In genomic region chr6:34274129-34274528, GRCh38 we compare ENCODE assay signal across 25 cellular contexts. TPM values are rescaled to one million over a fixed set of nuclear protein-coding genes. Genes with fewer than 3 reads are reported as not detected.
A peak's percentile ranks its signal among the peaks of the same experiment; 100 is the strongest.
DNase-seq lines count a peak whose midpoint lies in the region; ATAC-seq, FAIRE-seq and TF ChIP-seq lines count a peak whose summit lies in the region.
"Had no signal": no experiment of that assay in that cellular context is flagged by ENCODE, and none has a peak within 500 bp of the region (broad histone marks: within the 10 kb centered on the region; RNA-seq: fewer than 3 reads in every experiment).

No MANE protein-coding gene starts in this region.

- H3K79me2 ChIP-seq in Loucy (ENCODE audit: insufficient read depth, low read length): no peaks in the 10 kb centered on the region

- intact Hi-C loops in heart left ventricle (cut with DNase I): loop anchor here in 2 of 10 donors (10.0 kb wide), 2 partner anchors 61 to 111 kb away; no protein-coding TSS in a partner anchor
- intact Hi-C loops in Right ventricle myocardium superior (cut with DNase I): no loop called here

- peaks cover 0 to 8% (median 0%) of the 10 kb centered on the region in 9 donors for H3K36me3 ChIP-seq in heart left ventricle
- H3K36me3 ChIP-seq in Loucy (ENCODE audit: insufficient read depth, low read length): no peaks in the 10 kb centered on the region
- H3K36me3 ChIP-seq: MG63 had no signal

- H3K36me3 Mint-ChIP-seq in endothelial cell (ENCODE audit: low read depth, unreplicated experiment): peaks cover 14% of the 10 kb centered on the region
- H3K36me3 Mint-ChIP-seq in stimulated activated memory B cell treated with anti-CD40 and anti-IgM and Interleukin-4, amounts not matched to agents 10 μg/mL and 1 μg/mL and 100 μg/mL, for 72 hours: peaks cover 9% of the 10 kb centered on the region
- peaks cover 2% of the 10 kb centered on the region for H3K36me3 Mint-ChIP-seq in activated naive CD8-positive, alpha-beta T cell treated with anti-CD3 and anti-CD28 coated beads, Interleukin-2, amount 50 U/mL, for 24 hours (ENCODE audit: low read depth)

- no peaks in the 10 kb centered on the region for H3K9me3 Mint-ChIP-seq in endothelial cell (ENCODE audit: unreplicated experiment)
- H3K9me3 Mint-ChIP-seq in stimulated activated memory B cell treated with anti-CD40 and anti-IgM and Interleukin-4, amounts not matched to agents 10 μg/mL and 1 μg/mL and 100 μg/mL, for 72 hours: peaks cover 3% of the 10 kb centered on the region
- H3K9me3 Mint-ChIP-seq in activated naive CD8-positive, alpha-beta T cell treated with anti-CD3 and anti-CD28 coated beads, Interleukin-2, amount 50 U/mL, for 24 hours: no peaks in the 10 kb centered on the region
- H3K9me3 Mint-ChIP-seq: IgD-negative memory B cell had no signal

- ATAC-seq in heart left ventricle: no peak
- ATAC-seq in Right ventricle myocardium superior (ENCODE audit: poor library complexity): no peak
- ATAC-seq in stimulated activated memory B cell treated with anti-CD40 and anti-IgM and Interleukin-4, amounts not matched to agents 10 μg/mL and 1 μg/mL and 100 μg/mL, for 72 hours: no peak
- ATAC-seq in activated naive CD8-positive, alpha-beta T cell treated with anti-CD3 and anti-CD28 coated beads, Interleukin-2, amount 50 U/mL, for 24 hours: no peak

- peak overlapping the region; percentile 79 for H3K4me2 ChIP-seq in Loucy (ENCODE audit: low read depth, low read length, poor library complexity, severe bottlenecking)

- peaks cover 58% of the 10 kb centered on the region for H3K4me1 Mint-ChIP-seq in endothelial cell (ENCODE audit: unreplicated experiment)
- H3K4me1 Mint-ChIP-seq in stimulated activated memory B cell treated with anti-CD40 and anti-IgM and Interleukin-4, amounts not matched to agents 10 μg/mL and 1 μg/mL and 100 μg/mL, for 72 hours: peaks cover 39% of the 10 kb centered on the region
- H3K4me1 Mint-ChIP-seq in activated naive CD8-positive, alpha-beta T cell treated with anti-CD3 and anti-CD28 coated beads, Interleukin-2, amount 50 U/mL, for 24 hours: peaks cover 11% of the 10 kb centered on the region

- peaks cover 8% of the 10 kb centered on the region for H3K27me3 Mint-ChIP-seq in endothelial cell (ENCODE audit: unreplicated experiment)
- no peaks in the 10 kb centered on the region for H3K27me3 Mint-ChIP-seq in stimulated activated memory B cell treated with anti-CD40 and anti-IgM and Interleukin-4, amounts not matched to agents 10 μg/mL and 1 μg/mL and 100 μg/mL, for 72 hours
- H3K27me3 Mint-ChIP-seq in activated naive CD8-positive, alpha-beta T cell treated with anti-CD3 and anti-CD28 coated beads, Interleukin-2, amount 50 U/mL, for 24 hours: no peaks in the 10 kb centered on the region
- H3K27me3 Mint-ChIP-seq: IgD-negative memory B cell had no signal

- no peak for DNase-seq in heart left ventricle
- no peak for DNase-seq in Right ventricle myocardium superior
- DNase-seq in endothelial cell (ENCODE audit: low spot score): no peak
- no peak for DNase-seq in activated CD4-positive, CD25-positive, alpha-beta regulatory T cell treated with anti-CD3 and anti-CD28 coated beads, Interleukin-2, amount 50 U/mL, for 72 hours
- DNase-seq in activated naive CD8-positive, alpha-beta T cell treated with anti-CD3 and anti-CD28 coated beads, Interleukin-2, amount 50 U/mL, for 24 hours: no peak
- no peak for DNase-seq in RCC 7860 (ENCODE audit: low spot score)
- DNase-seq: AML-193, DMS53, GDM1, GOT3, Kasumi-1, MG63, NCI-H1048, NCI-H1417 treated with DMSO at 0.1 percent for 48 hours, NCI-H187 treated with DMSO at 0.1 percent for 48 hours, NCI-H2107, NCI-H446 treated with DMSO at 0.1 percent for 48 hours, NCI-H526 treated with DMSO at 0.1 percent for 48 hours, RPMI8226, SIG-M5 had no signal

- H3K4me3 ChIP-seq in heart left ventricle: no peak overlapping the region
- H3K4me3 ChIP-seq in Loucy (ENCODE audit: low read length, poor library complexity, severe bottlenecking): peak overlapping the region; percentile 55
- H3K4me3 ChIP-seq: MG63 had no signal

- FAIRE-seq in RCC 7860 (lab: Jason Lieb, UNC): no peak
- FAIRE-seq: GM19239 had no signal

- no peaks in the 10 kb centered on the region for H3K9me2 ChIP-seq in Loucy (replicated peaks; ENCODE audit: low read depth, low read length)

- TF ChIP-seq CTCF in heart left ventricle (IDR thresholded peaks at IDR 0.05) (no peak), Loucy (conservative IDR thresholded peaks at IDR 0.05; ENCODE audit: low read length) (no peak), endothelial cell (IDR thresholded peaks at IDR 0.05; ENCODE audit: unreplicated experiment) (no peak)

- 88 to 100% (median 94%) methylated on average over 1 of the region's 1 CpG for WGBS in heart left ventricle, 4 donors

- peak overlapping the region; percentile 55 for H3K9ac ChIP-seq in Loucy (ENCODE audit: low read depth, low read length, poor library complexity, severe bottlenecking)

- no peaks in the 10 kb centered on the region for H3K27me3 ChIP-seq in heart left ventricle
- no peaks in the 10 kb centered on the region for H3K27me3 ChIP-seq in Loucy (ENCODE audit: insufficient read depth, low read length, poor library complexity, severe bottlenecking)
- H3K27me3 ChIP-seq: MG63 had no signal

- no peaks in the 10 kb centered on the region for H3K9me3 ChIP-seq in heart left ventricle
- H3K9me3 ChIP-seq in Loucy (ENCODE audit: insufficient read depth, low read depth, low read length): no peaks in the 10 kb centered on the region
- H3K9me3 ChIP-seq: MG63 had no signal

- peak overlapping the region; percentile 94 for H3K27ac Mint-ChIP-seq in endothelial cell (ENCODE audit: unreplicated experiment)
- peak overlapping the region; percentile 17 for H3K27ac Mint-ChIP-seq in stimulated activated memory B cell treated with anti-CD40 and anti-IgM and Interleukin-4, amounts not matched to agents 10 μg/mL and 1 μg/mL and 100 μg/mL, for 72 hours
- H3K27ac Mint-ChIP-seq in activated naive CD8-positive, alpha-beta T cell treated with anti-CD3 and anti-CD28 coated beads, Interleukin-2, amount 50 U/mL, for 24 hours: no peak overlapping the region
- H3K27ac Mint-ChIP-seq: IgD-negative memory B cell had no signal

- no peak overlapping the region for H2AFZ ChIP-seq in Loucy (ENCODE audit: low read length)

- H3K4me1 ChIP-seq in heart left ventricle (peaks cover 0 to 57% (median 28%) of the 10 kb centered on the region in 12 donors), Loucy (ENCODE audit: insufficient read depth, low read length, poor library complexity, severe bottlenecking) (peaks cover 29% of the 10 kb centered on the region)

- TF ChIP-seq POLR2A in heart left ventricle (IDR thresholded peaks at IDR 0.05): no peak

- H3F3A ChIP-seq in Loucy (ENCODE audit: low read depth): no peaks in the 10 kb centered on the region

- peak overlapping the region in 7 of 12 donors; percentile 41 to 73 (median 59) for H3K27ac ChIP-seq in heart left ventricle
- H3K27ac ChIP-seq: C4-2B had no signal

- no peaks in the 10 kb centered on the region for H4K20me1 ChIP-seq in Loucy (ENCODE audit: insufficient read depth, low read length, poor library complexity, severe bottlenecking)

- H3K4me3 Mint-ChIP-seq in endothelial cell (ENCODE audit: unreplicated experiment): no peak overlapping the region
- H3K4me3 Mint-ChIP-seq in stimulated activated memory B cell treated with anti-CD40 and anti-IgM and Interleukin-4, amounts not matched to agents 10 μg/mL and 1 μg/mL and 100 μg/mL, for 72 hours: no peak overlapping the region
- H3K4me3 Mint-ChIP-seq in activated naive CD8-positive, alpha-beta T cell treated with anti-CD3 and anti-CD28 coated beads, Interleukin-2, amount 50 U/mL, for 24 hours: no peak overlapping the region
- H3K4me3 Mint-ChIP-seq: IgD-negative memory B cell had no signal

RNA-seq across cellular contexts. Expression of gene SMIM29, which starts 25.3 kb away (rescaled TPM):
- total RNA-seq in heart left ventricle: 10 to 100 TPM; 18.4 to 37.4 (median 22.6) TPM
- polyA plus RNA-seq in heart left ventricle: 10 to 100 TPM; 36.5 to 50.4 TPM
- 19.1 TPM for total RNA-seq in Right ventricle myocardium superior
- 44.3 TPM for total RNA-seq in endothelial cell (ENCODE audit: unreplicated experiment)

RNA-seq across cellular contexts. Expression of gene HMGA1, which starts 37.5 kb away (rescaled TPM):
- 10 to 100 TPM; 36.4 to 71.5 (median 44.8) TPM for total RNA-seq in heart left ventricle
- 10 to 100 TPM; 23.0 to 76.1 TPM for polyA plus RNA-seq in heart left ventricle
- 45.7 TPM for total RNA-seq in Right ventricle myocardium superior
- 528 TPM for total RNA-seq in endothelial cell (ENCODE audit: unreplicated experiment)
